Comparison of ENCODE assay signal across 22 cellular contexts in the genomic region with DNA sequence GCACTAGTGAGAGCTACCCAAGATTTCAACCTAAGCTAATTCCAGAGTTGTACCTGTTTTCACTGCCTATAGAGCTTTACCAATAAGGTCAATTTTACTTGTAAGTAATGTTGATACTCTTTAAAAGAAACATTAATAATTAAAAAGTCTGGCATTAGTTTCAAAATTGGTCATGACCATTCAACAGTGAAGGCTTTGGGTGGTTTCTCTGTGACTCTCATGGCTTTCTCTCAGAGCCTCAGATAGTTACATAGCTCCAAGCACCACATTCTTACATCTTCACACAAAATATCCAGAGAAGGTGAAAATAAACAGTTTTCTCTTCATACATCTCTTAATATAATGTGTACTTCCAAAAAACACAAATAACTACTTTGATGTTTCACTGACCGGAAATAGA.
"Had no signal": no experiment of that assay in that cellular context is flagged by ENCODE, and none has a peak within 500 bp of the region (broad histone marks: within the 10 kb centered on the region; RNA-seq: fewer than 3 reads in every experiment).

No MANE protein-coding gene starts in this region.

- H3K4me3 ChIP-seq: SK-N-MC had no signal

- ATAC-seq: activated T-cell treated with anti-CD3 and anti-CD28 coated beads, Interleukin-2, amount 50 U/mL, for 4 hours had no signal

- H3K9me3 Mint-ChIP-seq: activated CD4-positive, alpha-beta memory T cell treated with anti-CD3 and anti-CD28 coated beads for 36 hours; activated CD4-positive, alpha-beta T cell treated with anti-CD3 and anti-CD28 coated beads, Interleukin-2, amount 10 ng/mL, durations not matched to agents 24 days and 14 days; activated T-cell treated with anti-CD3 and anti-CD28 coated beads, Interleukin-2, amount 50 U/mL, for 4 hours; brain; central memory CD8-positive, alpha-beta T cell; T-helper 1 cell treated with Interleukin-12 subunit alpha and Interleukin-12 subunit beta and Interleukin-4 antibody, amounts not matched to agents 30 μg/mL and 1 μg/mL, for 36 hours had no signal

- DNase-seq: activated B cell treated with CpG ODN at 0.5 μM for 24 hours; activated CD4-positive, alpha-beta memory T cell treated with anti-CD3 and anti-CD28 coated beads for 36 hours; activated CD4-positive, alpha-beta T cell treated with anti-CD3 and anti-CD28 coated beads for 1 hour; activated CD4-positive, alpha-beta T cell treated with anti-CD3 and anti-CD28 coated beads, Interleukin-2, amount 10 ng/mL, durations not matched to agents 24 days and 14 days; activated CD8-positive, alpha-beta memory T cell treated with anti-CD3 and anti-CD28 coated beads for 24 hours; activated effector memory CD4-positive, alpha-beta T cell treated with anti-CD3 and anti-CD28 coated beads, Interleukin-2, amount 50 U/mL, for 16 hours; activated naive CD4-positive, alpha-beta T cell treated with Interleukin-2 at 50 U/mL for 16 hours; activated T-cell treated with anti-CD3 and anti-CD28 coated beads, Interleukin-2, amount 50 U/mL, for 4 hours; amygdala; cortex of kidney; NCI-H1092; NCI-H1417 treated with DMSO at 0.1 percent for 48 hours; NCI-H1694; NCI-H2029; NCI-H2107; NCI-H446; NCI-H524 had no signal

- H3K4me3 Mint-ChIP-seq: activated B cell treated with CpG ODN at 0.5 μM for 24 hours; activated CD4-positive, alpha-beta memory T cell treated with anti-CD3 and anti-CD28 coated beads for 36 hours; activated CD4-positive, alpha-beta T cell treated with anti-CD3 and anti-CD28 coated beads, Interleukin-2, amount 10 ng/mL, durations not matched to agents 24 days and 14 days; activated naive CD8-positive, alpha-beta T cell; activated T-cell treated with anti-CD3 and anti-CD28 coated beads, Interleukin-2, amount 50 U/mL, for 4 hours; brain; central memory CD8-positive, alpha-beta T cell; T-helper 1 cell treated with Interleukin-12 subunit alpha and Interleukin-12 subunit beta and Interleukin-4 antibody, amounts not matched to agents 30 μg/mL and 1 μg/mL, for 36 hours had no signal

- H3K27ac ChIP-seq: SK-N-MC had no signal

- H3K27ac Mint-ChIP-seq: activated B cell treated with CpG ODN at 0.5 μM for 24 hours; activated CD4-positive, alpha-beta memory T cell treated with anti-CD3 and anti-CD28 coated beads for 36 hours; activated CD4-positive, alpha-beta T cell treated with anti-CD3 and anti-CD28 coated beads, Interleukin-2, amount 10 ng/mL, durations not matched to agents 24 days and 14 days; activated naive CD8-positive, alpha-beta T cell; brain; T-helper 1 cell treated with Interleukin-12 subunit alpha and Interleukin-12 subunit beta and Interleukin-4 antibody, amounts not matched to agents 30 μg/mL and 1 μg/mL, for 36 hours had no signal

- H3K27me3 Mint-ChIP-seq: activated B cell treated with CpG ODN at 0.5 μM for 24 hours; activated naive CD8-positive, alpha-beta T cell; brain had no signal

- H3K4me1 Mint-ChIP-seq: activated CD4-positive, alpha-beta T cell treated with anti-CD3 and anti-CD28 coated beads, Interleukin-2, amount 10 ng/mL, durations not matched to agents 24 days and 14 days; brain; central memory CD8-positive, alpha-beta T cell had no signal
